In genomic region chr22:45239378-45240136, GRCh38 we compare ENCODE assay signal across 1 cellular context.
A peak's percentile ranks its signal among the peaks of the same experiment; 100 is the strongest.
TF ChIP-seq lines count a peak whose summit lies in the region.

No MANE protein-coding gene starts in this region.

TF ChIP-seq in HEK293, 187 proteins besides CTCF, POLR2A, EP300 and RAD21 (continued from another document):
- peak; percentile 14; the same call in 1 of the 2 replicates for TF ChIP-seq ZNF341 (tag by site-specific recombination; IDR thresholded peaks at IDR 0.05; ENCODE audit: low read depth)
- TF ChIP-seq EGR2 (tag by site-specific recombination; IDR thresholded peaks at IDR 0.05; ENCODE audit: low read depth) = peak; percentile 56; the same call in 1 of the 2 replicates
